Comparison of ENCODE assay signal across 9 cellular contexts in the genomic region with DNA sequence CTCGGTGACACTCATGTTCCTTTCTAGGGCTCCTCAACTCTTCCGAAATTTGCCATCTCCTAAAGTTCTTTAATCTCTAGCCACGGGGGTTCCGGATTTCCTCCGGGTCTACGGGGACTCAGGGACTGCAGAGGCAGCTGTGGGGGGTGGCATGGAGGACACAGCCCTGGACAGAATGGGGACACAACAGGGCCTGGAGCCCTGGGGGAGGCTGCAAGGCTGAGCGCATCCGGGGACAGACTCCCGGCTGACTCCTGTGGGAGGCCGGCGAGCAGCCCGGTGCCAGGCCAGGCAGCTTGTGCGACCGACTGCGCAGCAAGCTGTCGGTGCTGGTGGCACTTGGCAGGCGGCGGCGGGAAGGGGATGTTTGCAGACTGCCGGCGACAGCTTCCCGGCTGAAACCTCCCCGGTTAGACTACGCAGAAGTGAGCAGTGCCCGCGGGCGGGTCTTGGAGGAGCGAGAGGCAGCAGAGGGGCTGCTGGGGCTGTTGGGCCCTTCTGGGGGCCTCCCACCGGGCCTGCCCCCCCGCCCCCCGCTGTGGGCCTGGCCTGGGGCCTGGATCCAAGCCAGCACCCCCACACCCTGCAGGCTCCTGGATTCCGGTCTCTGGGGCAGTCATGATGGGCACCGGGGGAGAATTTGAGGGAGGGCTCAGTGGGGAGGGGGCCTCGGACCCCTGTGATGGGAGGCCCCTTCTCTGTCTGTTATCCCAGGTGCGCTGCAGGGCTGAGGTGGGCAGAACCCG. TPM values are rescaled to one million over a fixed set of nuclear protein-coding genes. Genes with fewer than 3 reads are reported as not detected.
DNase-seq lines count a peak whose midpoint lies in the region.
"Had no signal": no experiment of that assay in that cellular context is flagged by ENCODE, and none has a peak within 500 bp of the region (broad histone marks: within the 10 kb centered on the region; RNA-seq: fewer than 3 reads in every experiment).

No MANE protein-coding gene starts in this region.

- peak; percentile 72 for DNase-seq in DMS 273 (lab: John Stamatoyannopoulos, UW; ENCODE audit: unreplicated experiment)
- no peak for DNase-seq in DMS 273 treated with DMSO at 0.1 percent for 48 hours (lab: John Stamatoyannopoulos, UW)
- DNase-seq in NCI-H69 (lab: John Stamatoyannopoulos, UW): peak; percentile 85
- peak; percentile 18 for DNase-seq in central memory CD4-positive, alpha-beta T cell
- DNase-seq in stimulated activated CD4-positive, alpha-beta T cell treated with anti-CD3 and anti-CD28 coated beads, Interleukin-1b, Interleukin-23, amount 100 ng/mL, for 48 hours: peak; percentile 24
- no peak for DNase-seq in ureter (ENCODE audit: low spot score)
- no peak for DNase-seq in A172 (ENCODE audit: low spot score)
- no peak for DNase-seq in H4 (ENCODE audit: low spot score)
- DNase-seq: kidney glomerular epithelial cell had no signal

RNA-seq across cellular contexts. Expression of a gene that starts 28.7 kb away (rescaled TPM):
- total RNA-seq in ureter: 34.2 TPM
- total RNA-seq in A172 (2014; rRNA removed; shearing (Covaris generic)): 113 and 145 TPM in 2 replicates
- 35.2 and 41.3 TPM in 2 replicates for total RNA-seq in H4 (2014; rRNA removed; shearing (Covaris generic))

Comparison
In these comparisons a context has a peak if more than half of its experiments do, and no peak if none do; other contexts are left out.
1. DNase-seq: peak in DMS 273 (single experiment), NCI-H69 (single experiment), central memory CD4-positive, alpha-beta T cell (single experiment) and stimulated activated CD4-positive, alpha-beta T cell treated with anti-CD3 and anti-CD28 coated beads, Interleukin-1b, Interleukin-23, amount 100 ng/mL, for 48 hours (single experiment); none in DMS 273 treated with DMSO at 0.1 percent for 48 hours (single experiment), ureter (single experiment), A172 (single experiment) and H4 (single experiment).